In genomic region chr10:44394696-44395383, GRCh38 we compare ENCODE assay signal across 15 cellular contexts. TPM values are rescaled to one million over a fixed set of nuclear protein-coding genes. Genes with fewer than 3 reads are reported as not detected.
"Had no signal": no experiment of that assay in that cellular context is flagged by ENCODE, and none has a peak within 500 bp of the region (broad histone marks: within the 10 kb centered on the region; RNA-seq: fewer than 3 reads in every experiment).

No MANE protein-coding gene starts in this region.

- H2AFZ ChIP-seq: neural progenitor cell had no signal

- H3K9ac ChIP-seq: neural progenitor cell had no signal

- ATAC-seq: naive thymus-derived CD4-positive, alpha-beta T cell; stimulated activated naive B cell treated with anti-CD40 and anti-IgM and Interleukin-4, amounts not matched to agents 10 μg/mL and 1 μg/mL and 100 μg/mL, for 72 hours had no signal

- H3K36me3 Mint-ChIP-seq: activated naive CD4-positive, alpha-beta T cell treated with anti-CD3 and anti-CD28 coated beads, Interleukin-2, amount 50 U/mL, for 24 hours; naive thymus-derived CD4-positive, alpha-beta T cell; neural progenitor cell; stimulated activated naive B cell treated with anti-CD40 and anti-IgM and Interleukin-4, amounts not matched to agents 10 μg/mL and 1 μg/mL and 100 μg/mL, for 72 hours had no signal

- H3K9me3 ChIP-seq: ascending aorta, esophagus squamous epithelium, pancreas, thoracic aorta had no signal

- H3K4me1 Mint-ChIP-seq: activated naive CD4-positive, alpha-beta T cell treated with anti-CD3 and anti-CD28 coated beads, Interleukin-2, amount 50 U/mL, for 24 hours; naive thymus-derived CD4-positive, alpha-beta T cell; stimulated activated naive B cell treated with anti-CD40 and anti-IgM and Interleukin-4, amounts not matched to agents 10 μg/mL and 1 μg/mL and 100 μg/mL, for 72 hours had no signal

- H3K4me3 ChIP-seq: ascending aorta, esophagus squamous epithelium, neural progenitor cell, pancreas, thoracic aorta had no signal

- H3K36me3 ChIP-seq: ascending aorta, esophagus squamous epithelium, neural progenitor cell, pancreas, thoracic aorta, WERI-Rb-1 had no signal

- H3K27me3 ChIP-seq: ascending aorta, neural progenitor cell, pancreas had no signal

- H3K4me1 ChIP-seq: ascending aorta, esophagus squamous epithelium, pancreas had no signal

- H3K4me3 Mint-ChIP-seq: activated naive CD4-positive, alpha-beta T cell treated with anti-CD3 and anti-CD28 coated beads, Interleukin-2, amount 50 U/mL, for 24 hours; activated T-cell treated with anti-CD3 and anti-CD28 coated beads, Interleukin-2, amount 50 U/mL, for 24 hours; naive thymus-derived CD4-positive, alpha-beta T cell; neural progenitor cell; stimulated activated naive B cell treated with anti-CD40 and anti-IgM and Interleukin-4, amounts not matched to agents 10 μg/mL and 1 μg/mL and 100 μg/mL, for 72 hours had no signal

- H3K4me2 ChIP-seq: neural progenitor cell had no signal

- H3K27ac ChIP-seq: ascending aorta, esophagus squamous epithelium, neural progenitor cell, pancreas, thoracic aorta, WERI-Rb-1 had no signal

- H3K27ac Mint-ChIP-seq: activated T-cell treated with anti-CD3 and anti-CD28 coated beads, Interleukin-2, amount 50 U/mL, for 24 hours; activated T-helper 2 cell treated with anti-CD3 and anti-CD28 coated beads, Interferon-gamma antibody, Interleukin-2, Interleukin-4, amounts not matched to agents 10 μg/mL and 5 μg/mL and 100 μg/mL, durations not matched to agents 14 hours and 24 hours and 36 hours; naive thymus-derived CD4-positive, alpha-beta T cell; stimulated activated naive B cell treated with anti-CD40 and anti-IgM and Interleukin-4, amounts not matched to agents 10 μg/mL and 1 μg/mL and 100 μg/mL, for 72 hours had no signal

- DNase-seq: activated CD4-positive, alpha-beta T cell treated with anti-CD3 and anti-CD28 coated beads for 1 hour; activated CD4-positive, alpha-beta T cell treated with anti-CD3 and anti-CD28 coated beads, Interleukin-2, amount 50 U/mL, for 48 hours; activated T-cell treated with anti-CD3 and anti-CD28 coated beads, Interleukin-2, amount 50 U/mL, for 24 hours; effector CD8-positive, alpha-beta T cell; esophagus squamous epithelium; stimulated activated naive B cell treated with anti-CD40 and anti-IgM and Interleukin-4, amounts not matched to agents 10 μg/mL and 1 μg/mL and 100 μg/mL, for 72 hours; WERI-Rb-1 had no signal

- H3K9me3 Mint-ChIP-seq: activated naive CD4-positive, alpha-beta T cell treated with anti-CD3 and anti-CD28 coated beads, Interleukin-2, amount 50 U/mL, for 24 hours; activated T-cell treated with anti-CD3 and anti-CD28 coated beads, Interleukin-2, amount 50 U/mL, for 24 hours; activated T-helper 2 cell treated with anti-CD3 and anti-CD28 coated beads, Interferon-gamma antibody, Interleukin-2, Interleukin-4, amounts not matched to agents 10 μg/mL and 5 μg/mL and 100 μg/mL, durations not matched to agents 14 hours and 24 hours and 36 hours; naive thymus-derived CD4-positive, alpha-beta T cell; neural progenitor cell; stimulated activated naive B cell treated with anti-CD40 and anti-IgM and Interleukin-4, amounts not matched to agents 10 μg/mL and 1 μg/mL and 100 μg/mL, for 72 hours had no signal

RNA-seq across cellular contexts. Expression of gene CXCL12, which starts 9.9 kb away (rescaled TPM):
- total RNA-seq: activated T-helper 2 cell treated with anti-CD3 and anti-CD28 coated beads, Interferon-gamma antibody, Interleukin-2, Interleukin-4, amounts not matched to agents 10 μg/mL and 5 μg/mL and 100 μg/mL, durations not matched to agents 14 hours and 24 hours and 36 hours; naive thymus-derived CD4-positive, alpha-beta T cell; T-helper 2 cell treated with Interferon-gamma antibody and Interleukin-4, amounts not matched to agents 100 ng/mL and 5 ng/mL, for 36 hours had no signal
- polyA plus RNA-seq: naive thymus-derived CD4-positive, alpha-beta T cell had no signal
